In the genomic region with DNA sequence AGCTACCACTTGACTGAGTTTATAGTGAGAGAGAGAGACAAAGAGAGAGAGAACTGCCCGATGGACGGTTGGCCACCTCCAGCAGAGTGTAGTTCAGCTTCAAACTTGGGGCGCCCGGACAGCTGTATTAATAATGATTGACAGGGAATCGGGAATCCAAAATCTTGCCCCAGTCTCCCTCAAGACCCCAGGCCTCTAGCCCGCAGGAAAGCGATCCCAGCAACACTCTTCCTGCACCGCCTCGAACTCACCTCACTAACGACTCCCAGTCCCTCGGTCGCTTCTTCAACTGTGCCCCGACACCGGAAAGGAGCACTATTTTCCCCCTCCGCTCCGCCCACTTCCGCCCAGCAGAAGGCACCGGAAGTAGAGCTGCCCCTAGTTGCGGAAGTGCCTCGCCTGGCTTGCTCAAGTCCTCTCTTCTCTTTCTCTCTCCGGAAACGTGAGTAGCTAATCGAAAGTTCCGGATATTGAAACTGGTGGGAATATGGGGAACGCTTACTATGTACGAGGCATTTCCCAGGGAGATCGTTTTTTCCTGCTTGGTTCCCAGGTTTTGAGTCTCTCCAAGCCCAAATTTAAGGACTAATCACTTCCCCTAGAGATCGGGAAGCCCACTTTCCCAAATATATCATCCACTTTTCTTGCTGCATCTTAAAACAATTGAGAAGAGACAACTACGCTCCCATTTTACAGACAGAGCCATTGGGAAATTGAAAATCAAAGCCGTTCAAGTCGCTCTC, we compare ENCODE assay signal across 8 cellular contexts. TPM values are rescaled to one million over a fixed set of nuclear protein-coding genes. Genes with fewer than 3 reads are reported as not detected.
DNase-seq lines count a peak whose midpoint lies in the region; ATAC-seq and TF ChIP-seq lines count a peak whose summit lies in the region.

A gene with protein sequence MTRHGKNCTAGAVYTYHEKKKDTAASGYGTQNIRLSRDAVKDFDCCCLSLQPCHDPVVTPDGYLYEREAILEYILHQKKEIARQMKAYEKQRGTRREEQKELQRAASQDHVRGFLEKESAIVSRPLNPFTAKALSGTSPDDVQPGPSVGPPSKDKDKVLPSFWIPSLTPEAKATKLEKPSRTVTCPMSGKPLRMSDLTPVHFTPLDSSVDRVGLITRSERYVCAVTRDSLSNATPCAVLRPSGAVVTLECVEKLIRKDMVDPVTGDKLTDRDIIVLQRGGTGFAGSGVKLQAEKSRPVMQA (minus strand): TSS at position 293 of the 743 bp plus-strand sequence. CDS start 19,865 bp downstream, outside the sequence.

- 1 to 2% methylated on average over 31 of the region's 31 CpGs for WGBS in esophagus, 2 donors

- H3K27ac ChIP-seq in Peyer's patch (peak within 1 kb of the TSS; percentile 62 to 82 (median 78)), esophagus (ENCODE audit: low read depth in 2 of 2, low read length in 1 of 2) (peak within 1 kb of the TSS; percentile 75 to 82), muscle layer of duodenum (ENCODE audit: low read length) (peak within 1 kb of the TSS; percentile 89)

- DNase-seq in DMS114 treated with DMSO at 0.1 percent for 48 hours (lab: John Stamatoyannopoulos, UW; ENCODE audit: unreplicated experiment) (peak; percentile 81), KG1 (lab: John Stamatoyannopoulos, UW) (peak; percentile 92), Peyer's patch (peak; percentile 96 to 98 (median 96))
- peak; percentile 96 for DNase-seq in activated T-cell treated with anti-CD3 and anti-CD28 coated beads, Interleukin-2, amount 50 U/mL, for 4 hours
- peak; percentile 94 for DNase-seq in stimulated activated CD8-positive, alpha-beta memory T cell treated with anti-CD3 and anti-CD28 coated beads, Interleukin-7, amount 100 ng/mL, for 24 hours (ENCODE audit: low read depth)

- H3K27me3 ChIP-seq in Peyer's patch (no peaks in the 10 kb centered on the region), esophagus (ENCODE audit: control insufficient read depth in 1 of 2, insufficient read depth in 2 of 2, low read length in 2 of 2) (no peaks in the 10 kb centered on the region), muscle layer of duodenum (ENCODE audit: low read depth, low read length) (no peaks in the 10 kb centered on the region)

- no peaks in the 10 kb centered on the region for H3K9me3 Mint-ChIP-seq in activated T-cell treated with anti-CD3 and anti-CD28 coated beads, Interleukin-2, amount 50 U/mL, for 4 hours

- H3K4me1 Mint-ChIP-seq in activated T-cell treated with anti-CD3 and anti-CD28 coated beads, Interleukin-2, amount 50 U/mL, for 4 hours (ENCODE audit: low read depth), result peaks cover 30% of the 10 kb centered on the region

- H3K4me3 Mint-ChIP-seq in activated T-cell treated with anti-CD3 and anti-CD28 coated beads, Interleukin-2, amount 50 U/mL, for 4 hours, result peak within 1 kb of the TSS; percentile 92

- H3K9me3 ChIP-seq in Peyer's patch (no peaks in the 10 kb centered on the region), esophagus (ENCODE audit: control insufficient read depth in 2 of 2, insufficient read depth in 1 of 2, low read depth in 1 of 2, low read length in 1 of 2) (no peaks in the 10 kb centered on the region), muscle layer of duodenum (ENCODE audit: control insufficient read depth in 1 of 2, low read length in 2 of 2) (no peaks in the 10 kb centered on the region)

- no peaks in the 10 kb centered on the region for H3K27me3 Mint-ChIP-seq in activated T-cell treated with anti-CD3 and anti-CD28 coated beads, Interleukin-2, amount 50 U/mL, for 4 hours (ENCODE audit: low read depth)

- H3K36me3 ChIP-seq in Peyer's patch (peaks cover 0 to 11% (median 0%) of the 10 kb centered on the region in 3 donors), esophagus (ENCODE audit: control insufficient read depth in 2 of 2, insufficient read depth in 2 of 2, low read length in 1 of 2) (no peaks in the 10 kb centered on the region), muscle layer of duodenum (ENCODE audit: control insufficient read depth in 1 of 2, insufficient read depth in 2 of 2, low read length in 2 of 2) (no peaks in the 10 kb centered on the region)

- no peak for TF ChIP-seq CTCF in Peyer's patch (IDR thresholded peaks at IDR 0.05)

- peak; percentile 84 for ATAC-seq in GM21619 (IDR thresholded peaks at IDR 0.05; ENCODE audit: unreplicated experiment)
- ATAC-seq in activated T-cell treated with anti-CD3 and anti-CD28 coated beads, Interleukin-2, amount 50 U/mL, for 4 hours, result peak; percentile 99 to 100

- TF ChIP-seq POLR2A in Peyer's patch (IDR thresholded peaks at IDR 0.05), result peak; percentile 92 to 95

- H3K4me1 ChIP-seq in Peyer's patch, result peaks cover 0 to 14% (median 5%) of the 10 kb centered on the region in 4 donors
- H3K4me1 ChIP-seq in esophagus (ENCODE audit: control insufficient read depth in 2 of 2, insufficient read depth in 2 of 2, low read length in 1 of 2), result peaks cover 0 to 3% of the 10 kb centered on the region in 2 donors
- H3K4me1 ChIP-seq in muscle layer of duodenum (ENCODE audit: control insufficient read depth in 1 of 2, insufficient read depth in 2 of 2, low read length in 2 of 2), result peaks cover 0 to 13% of the 10 kb centered on the region in 2 donors

- peaks cover 2% of the 10 kb centered on the region for H3K36me3 Mint-ChIP-seq in activated T-cell treated with anti-CD3 and anti-CD28 coated beads, Interleukin-2, amount 50 U/mL, for 4 hours (ENCODE audit: insufficient read depth)

- H3K4me3 ChIP-seq in Peyer's patch (peak within 1 kb of the TSS; percentile 47 to 76 (median 64)), esophagus (ENCODE audit: low read depth in 1 of 2, low read length in 2 of 2) (peak within 1 kb of the TSS; percentile 64 to 80), muscle layer of duodenum (ENCODE audit: low read depth in 1 of 2, low read length in 2 of 2) (peak within 1 kb of the TSS; percentile 75 to 98)

RNA-seq across cellular contexts. Expression of the gene that starts here (rescaled TPM):
- 10 to 100 TPM; 73.4 to 86.7 (median 80.9) TPM for total RNA-seq in Peyer's patch
- 10 to 100 TPM; 86.0 to 89.6 (median 87.0) TPM for total RNA-seq in activated T-cell treated with anti-CD3 and anti-CD28 coated beads, Interleukin-2, amount 50 U/mL, for 4 hours
- polyA plus RNA-seq in esophagus, result 10 to 100 TPM; 57.9 to 61.8 TPM

Comparison
In these comparisons a context has a peak if more than half of its experiments do, and no peak if none do; other contexts are left out.
1. Peak in every context shown above with its lines: DNase-seq, ATAC-seq, H3K4me3 ChIP-seq and H3K27ac ChIP-seq.